1 cellular context compared by ENCODE assay signal in the genomic region with DNA sequence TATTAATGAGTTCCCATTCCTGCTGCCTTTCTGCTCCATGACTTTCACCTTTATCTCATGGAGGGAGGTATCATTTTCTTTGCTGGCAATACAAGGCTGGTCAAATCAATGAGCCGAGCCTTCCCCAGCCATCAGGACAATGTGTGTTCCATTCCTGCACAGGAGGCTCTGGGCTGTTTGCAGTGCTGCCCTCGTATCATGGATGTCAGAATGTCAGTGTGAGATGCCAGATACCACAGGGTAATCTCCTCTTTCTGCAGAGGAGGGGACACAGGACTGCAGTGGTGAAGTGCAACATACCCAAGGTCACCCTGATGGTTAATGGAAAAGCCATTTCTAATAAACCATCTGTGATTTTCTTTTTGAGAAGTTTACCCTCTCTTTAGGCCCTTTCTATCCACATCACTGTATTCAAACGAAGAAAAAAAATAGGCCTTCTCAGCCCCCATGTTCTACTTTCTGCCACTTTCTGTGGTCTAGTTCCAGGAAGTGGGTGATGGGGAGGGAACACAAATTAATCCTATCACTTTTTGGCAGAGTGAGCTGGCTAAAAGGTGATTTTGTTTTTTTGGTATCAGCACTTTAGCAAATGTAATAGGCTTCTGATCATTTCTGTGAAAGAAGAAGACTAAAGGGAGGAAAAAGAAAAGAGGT.
TF ChIP-seq lines count a peak whose summit lies in the region.

No MANE protein-coding gene starts in this region.

TF ChIP-seq in SK-N-SH treated with all-trans-retinoic acid at 6 μM for 48 hours, 23 proteins besides CTCF, POLR2A, EP300 and RAD21 (continued from another document):
- TF ChIP-seq, protein P1, sequence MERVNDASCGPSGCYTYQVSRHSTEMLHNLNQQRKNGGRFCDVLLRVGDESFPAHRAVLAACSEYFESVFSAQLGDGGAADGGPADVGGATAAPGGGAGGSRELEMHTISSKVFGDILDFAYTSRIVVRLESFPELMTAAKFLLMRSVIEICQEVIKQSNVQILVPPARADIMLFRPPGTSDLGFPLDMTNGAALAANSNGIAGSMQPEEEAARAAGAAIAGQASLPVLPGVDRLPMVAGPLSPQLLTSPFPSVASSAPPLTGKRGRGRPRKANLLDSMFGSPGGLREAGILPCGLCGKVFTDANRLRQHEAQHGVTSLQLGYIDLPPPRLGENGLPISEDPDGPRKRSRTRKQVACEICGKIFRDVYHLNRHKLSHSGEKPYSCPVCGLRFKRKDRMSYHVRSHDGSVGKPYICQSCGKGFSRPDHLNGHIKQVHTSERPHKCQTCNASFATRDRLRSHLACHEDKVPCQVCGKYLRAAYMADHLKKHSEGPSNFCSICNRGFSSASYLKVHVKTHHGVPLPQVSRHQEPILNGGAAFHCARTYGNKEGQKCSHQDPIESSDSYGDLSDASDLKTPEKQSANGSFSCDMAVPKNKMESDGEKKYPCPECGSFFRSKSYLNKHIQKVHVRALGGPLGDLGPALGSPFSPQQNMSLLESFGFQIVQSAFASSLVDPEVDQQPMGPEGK (CRISPR knock-in tag; IDR thresholded peaks at IDR 0.05; ENCODE audit: borderline replicate concordance) = no peak
- TF ChIP-seq RARB (CRISPR knock-in tag; IDR thresholded peaks at IDR 0.05) (no peak), ARNTL (CRISPR knock-in tag; IDR thresholded peaks at IDR 0.05; ENCODE audit: borderline replicate concordance, low read depth) (no peak), SNAI2 (CRISPR knock-in tag; IDR thresholded peaks at IDR 0.05) (no peak), ZNF8 (CRISPR knock-in tag; IDR thresholded peaks at IDR 0.05) (no peak)
TF ChIP-seq in SK-N-SH treated with all-trans-retinoic acid at 6 μM for 48 hours: peak in this region for 0.
